Comparison of ENCODE assay signal across 8 cellular contexts in genomic region chr2:85596486-85597143, GRCh38. TPM values are rescaled to one million over a fixed set of nuclear protein-coding genes. Genes with fewer than 3 reads are reported as not detected.
DNase-seq lines count a peak whose midpoint lies in the region; ATAC-seq and TF ChIP-seq lines count a peak whose summit lies in the region.

No MANE protein-coding gene starts in this region.

- CTCF ChIA-PET in Calu3 (lab: Charles Lee), result interaction anchor here (0.6 to 2.7 kb wide), 3 partner anchors 8 to 19 kb away, joined by 3 to 9 read pairs (median 6); partner anchors contain the start of gene VAMP8

- H3K27ac Mint-ChIP-seq in Calu3 (ENCODE audit: unreplicated experiment) (peak overlapping the region; percentile 97), progenitor cell of endocrine pancreas (no peak overlapping the region)

- H3K4me1 ChIP-seq in Peyer's patch, result peaks cover 9 to 31% (median 14%) of the 10 kb centered on the region in 4 donors

- H3K36me3 Mint-ChIP-seq in Calu3 (ENCODE audit: insufficient read depth, unreplicated experiment) (peaks cover 54% of the 10 kb centered on the region), progenitor cell of endocrine pancreas (ENCODE audit: insufficient read depth) (no peaks in the 10 kb centered on the region)

- no peaks in the 10 kb centered on the region for H3K9me3 ChIP-seq in Peyer's patch

- ATAC-seq in sciatic nerve (no peak), GM19035 (IDR thresholded peaks at IDR 0.05; ENCODE audit: unreplicated experiment) (no peak)

- H3K27ac ChIP-seq in Peyer's patch, result peak overlapping the region in 2 of 4 donors; percentile 84 to 94

- intact Hi-C loops in Calu3 (cut with micrococcal nuclease; ENCODE audit: unreplicated experiment), result no loop called here
- intact Hi-C loops in sciatic nerve (cut with DNase I), result no loop called here

- no peak for TF ChIP-seq POLR2A in Peyer's patch (IDR thresholded peaks at IDR 0.05)

- H3K9me3 Mint-ChIP-seq in Calu3 (ENCODE audit: low read depth, unreplicated experiment), result no peaks in the 10 kb centered on the region
- H3K9me3 Mint-ChIP-seq in progenitor cell of endocrine pancreas (ENCODE audit: low read depth), result no peaks in the 10 kb centered on the region

- H3K4me3 Mint-ChIP-seq in Calu3 (ENCODE audit: low read depth, unreplicated experiment) (peak overlapping the region; percentile 98), progenitor cell of endocrine pancreas (ENCODE audit: low read depth) (peak overlapping the region; percentile 98)

- no peak for TF ChIP-seq CTCF in Calu3 (IDR thresholded peaks at IDR 0.05; ENCODE audit: unreplicated experiment)
- no peak for TF ChIP-seq CTCF in Peyer's patch (IDR thresholded peaks at IDR 0.05)
- no peak for TF ChIP-seq CTCF in epithelial cell of proximal tubule (conservative IDR thresholded peaks at IDR 0.05; ENCODE audit: low read depth, low read length)
- no peak for TF ChIP-seq CTCF in progenitor cell of endocrine pancreas (IDR thresholded peaks at IDR 0.05; ENCODE audit: unreplicated experiment)

- no TSS peak for BruUV-seq in Calu3 (replicated peaks; lab: Mats Ljungman, UMichigan)

- no peaks in the 10 kb centered on the region for H3K4me1 Mint-ChIP-seq in Calu3 (ENCODE audit: low read depth, unreplicated experiment)
- peaks cover 18% of the 10 kb centered on the region for H3K4me1 Mint-ChIP-seq in progenitor cell of endocrine pancreas (ENCODE audit: low read depth)

- H3K4me3 ChIP-seq in Peyer's patch (peak overlapping the region; percentile 75 to 97 (median 86)), epithelial cell of proximal tubule (ENCODE audit: low read depth, low read length) (peak overlapping the region; percentile 81)

- peaks cover 0 to 22% (median 0%) of the 10 kb centered on the region in 3 donors for H3K36me3 ChIP-seq in Peyer's patch

- DNase-seq in Calu3 (no peak), Peyer's patch (no peak), epithelial cell of proximal tubule (ENCODE audit: low read depth) (no peak), progenitor cell of endocrine pancreas (ENCODE audit: low spot score, unreplicated experiment) (no peak), NCI-H446 treated with DMSO at 0.1 percent for 48 hours (lab: John Stamatoyannopoulos, UW) (no peak), nucleus accumbens (lab: John Stamatoyannopoulos, UW) (no peak), sciatic nerve (ENCODE audit: low spot score) (no peak)

- H3K27me3 Mint-ChIP-seq in Calu3 (ENCODE audit: unreplicated experiment) (no peaks in the 10 kb centered on the region), progenitor cell of endocrine pancreas (no peaks in the 10 kb centered on the region)

- H3K27me3 ChIP-seq in Peyer's patch, result no peaks in the 10 kb centered on the region

RNA-seq across cellular contexts. Expression of gene RNF181, which starts 1.1 kb away (rescaled TPM):
- total RNA-seq in Calu3 (2022) (101 and 102 TPM in 2 replicates), Peyer's patch (100 to 1,000 TPM in 3 of 4 donors, 10 to 100 TPM in 1; 73.4 to 182 (median 134) TPM), epithelial cell of proximal tubule (187 and 280 TPM in 2 replicates), progenitor cell of endocrine pancreas (82.3 and 85.7 TPM in 2 replicates), sciatic nerve (71.2 TPM)

RNA-seq across cellular contexts. Expression of gene TMEM150A, which starts 5.9 kb away (rescaled TPM):
- total RNA-seq in Calu3 (2022), result 12.1 and 13.3 TPM in 2 replicates
- total RNA-seq in Peyer's patch, result 10 to 100 TPM in 2 of 4 donors, 1 to 10 TPM in 2; 7.5 to 24.0 (median 15.5) TPM
- total RNA-seq in epithelial cell of proximal tubule, result 4.8 and 7.4 TPM in 2 replicates
- total RNA-seq in progenitor cell of endocrine pancreas, result 24.9 and 26.0 TPM in 2 replicates
- 15.8 TPM for total RNA-seq in sciatic nerve

RNA-seq across cellular contexts. Expression of gene VAMP5, which starts 12.4 kb away (rescaled TPM):
- 10.0 and 10.1 TPM in 2 replicates for total RNA-seq in Calu3 (2022)
- total RNA-seq in Peyer's patch, result 10 to 100 TPM in 3 of 4 donors, 1 to 10 TPM in 1; 6.5 to 18.2 (median 16.0) TPM
- 25.0 and 28.9 TPM in 2 replicates for total RNA-seq in epithelial cell of proximal tubule
- total RNA-seq in progenitor cell of endocrine pancreas, result 4.2 TPM in 2 replicates
- total RNA-seq in sciatic nerve, result 71.2 TPM

RNA-seq across cellular contexts. Expression of gene C2orf68, which starts 15.3 kb away (rescaled TPM):
- 39.2 and 40.4 TPM in 2 replicates for total RNA-seq in Calu3 (2022)
- 10 to 100 TPM; 20.5 to 34.0 (median 25.9) TPM for total RNA-seq in Peyer's patch
- 9.9 and 16.5 TPM in 2 replicates for total RNA-seq in epithelial cell of proximal tubule
- total RNA-seq in progenitor cell of endocrine pancreas, result 67.1 and 71.0 TPM in 2 replicates
- total RNA-seq in sciatic nerve, result 41.6 TPM

RNA-seq across cellular contexts. Expression of gene VAMP8, which starts 19.2 kb away (rescaled TPM):
- 90.8 and 107 TPM in 2 replicates for total RNA-seq in Calu3 (2022)
- total RNA-seq in Peyer's patch, result 100 to 1,000 TPM in 2 of 4 donors, 10 to 100 TPM in 2; 75.1 to 189 (median 112) TPM
- 86.5 and 152 TPM in 2 replicates for total RNA-seq in epithelial cell of proximal tubule
- 71.3 and 76.0 TPM in 2 replicates for total RNA-seq in progenitor cell of endocrine pancreas
- 31.1 TPM for total RNA-seq in sciatic nerve
